In the genomic region with DNA sequence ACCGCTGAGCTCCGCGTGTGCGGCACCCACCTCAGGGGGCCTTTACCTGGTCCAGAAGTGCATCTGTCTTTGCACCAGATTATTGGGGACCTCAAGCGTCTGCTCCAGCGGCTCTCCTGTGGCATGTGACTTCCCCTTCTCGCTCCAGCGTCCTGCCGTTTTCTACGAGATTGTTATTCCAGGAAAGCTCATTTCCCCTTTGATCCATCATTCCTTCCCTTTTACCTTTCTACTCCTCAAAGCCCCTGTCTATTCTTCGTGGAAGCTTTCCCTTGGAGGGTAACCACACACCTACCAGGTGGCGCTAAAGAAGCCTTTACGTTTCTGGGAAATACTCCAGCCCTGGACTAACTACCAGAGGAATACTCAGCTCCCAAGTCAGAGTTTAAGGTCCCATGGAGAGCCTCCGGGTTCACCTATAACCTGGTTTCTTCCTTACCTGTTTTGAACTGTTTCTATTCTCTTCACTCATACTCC, we compare ENCODE assay signal across 1 cellular context.
TF ChIP-seq lines count a peak whose summit lies in the region.

No MANE protein-coding gene starts in this region.

TF ChIP-seq in GM23338, 12 proteins besides CTCF, POLR2A, EP300 and RAD21 (continued from another document):
- TF ChIP-seq ZNF462 (CRISPR knock-in tag; IDR thresholded peaks at IDR 0.05) (no peak), ZNF114 (CRISPR knock-in tag; IDR thresholded peaks at IDR 0.05) (no peak), EZH2phosphoT487 (IDR thresholded peaks at IDR 0.05; ENCODE audit: unreplicated experiment) (no peak), CREB1 (CRISPR knock-in tag; IDR thresholded peaks at IDR 0.05; ENCODE audit: low read depth) (no peak)
- TF ChIP-seq, protein P1, sequence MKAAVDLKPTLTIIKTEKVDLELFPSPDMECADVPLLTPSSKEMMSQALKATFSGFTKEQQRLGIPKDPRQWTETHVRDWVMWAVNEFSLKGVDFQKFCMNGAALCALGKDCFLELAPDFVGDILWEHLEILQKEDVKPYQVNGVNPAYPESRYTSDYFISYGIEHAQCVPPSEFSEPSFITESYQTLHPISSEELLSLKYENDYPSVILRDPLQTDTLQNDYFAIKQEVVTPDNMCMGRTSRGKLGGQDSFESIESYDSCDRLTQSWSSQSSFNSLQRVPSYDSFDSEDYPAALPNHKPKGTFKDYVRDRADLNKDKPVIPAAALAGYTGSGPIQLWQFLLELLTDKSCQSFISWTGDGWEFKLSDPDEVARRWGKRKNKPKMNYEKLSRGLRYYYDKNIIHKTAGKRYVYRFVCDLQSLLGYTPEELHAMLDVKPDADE (IDR thresholded peaks at IDR 0.05): no peak
- TF ChIP-seq, protein P2, sequence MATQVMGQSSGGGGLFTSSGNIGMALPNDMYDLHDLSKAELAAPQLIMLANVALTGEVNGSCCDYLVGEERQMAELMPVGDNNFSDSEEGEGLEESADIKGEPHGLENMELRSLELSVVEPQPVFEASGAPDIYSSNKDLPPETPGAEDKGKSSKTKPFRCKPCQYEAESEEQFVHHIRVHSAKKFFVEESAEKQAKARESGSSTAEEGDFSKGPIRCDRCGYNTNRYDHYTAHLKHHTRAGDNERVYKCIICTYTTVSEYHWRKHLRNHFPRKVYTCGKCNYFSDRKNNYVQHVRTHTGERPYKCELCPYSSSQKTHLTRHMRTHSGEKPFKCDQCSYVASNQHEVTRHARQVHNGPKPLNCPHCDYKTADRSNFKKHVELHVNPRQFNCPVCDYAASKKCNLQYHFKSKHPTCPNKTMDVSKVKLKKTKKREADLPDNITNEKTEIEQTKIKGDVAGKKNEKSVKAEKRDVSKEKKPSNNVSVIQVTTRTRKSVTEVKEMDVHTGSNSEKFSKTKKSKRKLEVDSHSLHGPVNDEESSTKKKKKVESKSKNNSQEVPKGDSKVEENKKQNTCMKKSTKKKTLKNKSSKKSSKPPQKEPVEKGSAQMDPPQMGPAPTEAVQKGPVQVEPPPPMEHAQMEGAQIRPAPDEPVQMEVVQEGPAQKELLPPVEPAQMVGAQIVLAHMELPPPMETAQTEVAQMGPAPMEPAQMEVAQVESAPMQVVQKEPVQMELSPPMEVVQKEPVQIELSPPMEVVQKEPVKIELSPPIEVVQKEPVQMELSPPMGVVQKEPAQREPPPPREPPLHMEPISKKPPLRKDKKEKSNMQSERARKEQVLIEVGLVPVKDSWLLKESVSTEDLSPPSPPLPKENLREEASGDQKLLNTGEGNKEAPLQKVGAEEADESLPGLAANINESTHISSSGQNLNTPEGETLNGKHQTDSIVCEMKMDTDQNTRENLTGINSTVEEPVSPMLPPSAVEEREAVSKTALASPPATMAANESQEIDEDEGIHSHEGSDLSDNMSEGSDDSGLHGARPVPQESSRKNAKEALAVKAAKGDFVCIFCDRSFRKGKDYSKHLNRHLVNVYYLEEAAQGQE (IDR thresholded peaks at IDR 0.05; ENCODE audit: unreplicated experiment): no peak
